ENCODE assay signal across 1 cellular context in the genomic region with DNA sequence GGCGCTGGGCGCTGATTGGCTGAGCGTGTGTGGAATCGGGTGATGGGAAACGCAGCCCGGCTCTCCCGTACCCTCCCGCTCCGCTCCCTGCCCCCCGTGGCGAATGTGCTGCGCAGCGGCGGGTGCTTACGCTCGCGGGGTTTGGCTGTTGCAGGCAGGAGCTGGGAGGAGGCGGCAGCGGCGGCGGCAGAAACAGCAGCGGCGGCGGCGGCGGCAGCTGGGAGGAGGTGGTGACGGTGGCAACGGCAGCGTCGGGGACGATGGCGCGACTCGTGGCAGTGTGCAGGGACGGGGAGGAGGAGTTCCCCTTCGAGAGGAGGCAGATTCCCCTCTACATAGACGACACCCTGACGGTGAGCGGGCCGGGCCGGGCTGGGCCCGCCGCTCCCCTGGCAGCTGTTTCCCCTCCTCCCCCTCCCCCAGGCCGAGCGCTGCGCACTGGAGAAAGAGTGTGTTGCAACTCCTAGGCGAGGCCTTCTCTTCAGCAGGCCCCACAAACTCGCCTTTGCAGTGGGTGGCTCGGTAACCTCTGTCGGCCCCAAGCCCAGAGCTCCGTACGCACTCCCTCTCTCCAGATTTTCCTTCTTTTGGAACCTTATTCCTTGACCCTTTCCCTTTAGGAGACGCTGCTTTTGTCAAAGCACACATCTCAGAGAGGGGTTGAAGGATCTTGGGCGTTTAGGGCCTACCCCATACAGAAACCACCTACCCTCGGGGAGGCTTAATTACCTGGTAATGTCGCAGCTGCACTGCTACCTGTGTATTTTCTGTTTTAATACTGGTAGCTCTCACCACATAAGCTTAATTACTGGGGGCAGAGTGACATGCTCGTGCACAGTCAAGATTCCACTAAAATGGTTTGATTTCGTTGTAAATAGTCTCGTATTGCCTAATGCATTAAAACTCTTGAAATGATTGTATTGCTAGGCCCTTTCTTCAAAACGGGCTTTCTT.
A peak's percentile ranks its signal among the peaks of the same experiment; 100 is the strongest.
TF ChIP-seq lines count a peak whose summit lies in the region.

No MANE protein-coding gene starts in this region.

TF ChIP-seq in GM12878, 131 proteins besides CTCF, POLR2A, EP300 and RAD21 (continued from another document and continues in another):
- TF ChIP-seq, protein P1, sequence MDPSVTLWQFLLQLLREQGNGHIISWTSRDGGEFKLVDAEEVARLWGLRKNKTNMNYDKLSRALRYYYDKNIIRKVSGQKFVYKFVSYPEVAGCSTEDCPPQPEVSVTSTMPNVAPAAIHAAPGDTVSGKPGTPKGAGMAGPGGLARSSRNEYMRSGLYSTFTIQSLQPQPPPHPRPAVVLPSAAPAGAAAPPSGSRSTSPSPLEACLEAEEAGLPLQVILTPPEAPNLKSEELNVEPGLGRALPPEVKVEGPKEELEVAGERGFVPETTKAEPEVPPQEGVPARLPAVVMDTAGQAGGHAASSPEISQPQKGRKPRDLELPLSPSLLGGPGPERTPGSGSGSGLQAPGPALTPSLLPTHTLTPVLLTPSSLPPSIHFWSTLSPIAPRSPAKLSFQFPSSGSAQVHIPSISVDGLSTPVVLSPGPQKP (IDR thresholded peaks at IDR 0.05; ENCODE audit: low read depth, low read length), result no peak
- TF ChIP-seq CHD1 (IDR thresholded peaks at IDR 0.05; ENCODE audit: low read depth, low read length) (0 out of 2 replicates have a peak, but pooled peaks have one; percentile 52), EZH2 (IDR thresholded peaks at IDR 0.05; ENCODE audit: borderline replicate concordance, control insufficient read depth, low read depth, low read length) (no peak), RUNX3 (IDR thresholded peaks at IDR 0.05; ENCODE audit: low read length) (peak; percentile 66), KLF5 (IDR thresholded peaks at IDR 0.05; ENCODE audit: partially characterized antibody) (no peak), TCF7 (IDR thresholded peaks at IDR 0.05; ENCODE audit: borderline replicate concordance) (no peak), YY1 (IDR thresholded peaks at IDR 0.05; ENCODE audit: low read depth, low read length) (peak; percentile 86), ATF7 (IDR thresholded peaks at IDR 0.05; ENCODE audit: low read depth) (no peak), KAT2A (conservative IDR thresholded peaks at IDR 0.05; ENCODE audit: control insufficient read depth, low read depth, low read length) (no peak), JUND (IDR thresholded peaks at IDR 0.05; ENCODE audit: low read depth, low read length) (no peak), LARP7 (IDR thresholded peaks at IDR 0.05) (peak; percentile 91), NFXL1 (IDR thresholded peaks at IDR 0.05; ENCODE audit: borderline replicate concordance) (no peak), POLR2AphosphoS2 (IDR thresholded peaks at IDR 0.05; ENCODE audit: low read depth, low read length) (no peak; the same call in 1 of the 2 replicates), MYB (IDR thresholded peaks at IDR 0.05; ENCODE audit: borderline replicate concordance, low read depth, low read length) (0 out of 2 replicates have a peak, but pooled peaks have one; percentile 25), SREBF1 (IDR thresholded peaks at IDR 0.05; ENCODE audit: low read length) (0 out of 2 replicates have a peak, but pooled peaks have one; percentile 29), BHLHE40 (IDR thresholded peaks at IDR 0.05; ENCODE audit: borderline replicate concordance in 1 of 2, low read depth in 2 of 2, low read length in 1 of 2) (peak; percentile 53 to 85; a peak in 3 of 4 replicates), RCOR1 (conservative IDR thresholded peaks at IDR 0.05; ENCODE audit: low read depth, low read length) (0 out of 2 replicates have a peak, but pooled peaks have one; percentile 44), SUZ12 (IDR thresholded peaks at IDR 0.05; ENCODE audit: unreplicated experiment) (no peak), ETV6 (conservative IDR thresholded peaks at IDR 0.05 in 1 of 2, IDR thresholded peaks at IDR 0.05 in 1 of 2; ENCODE audit: borderline replicate concordance in 1 of 2, low read depth in 1 of 2) (no peak; a peak in 1 of 4 replicates), ZNF384 (IDR thresholded peaks at IDR 0.05; ENCODE audit: borderline replicate concordance, low read depth, low read length) (no peak), MEF2B (IDR thresholded peaks at IDR 0.05; ENCODE audit: partially characterized antibody, poor library complexity, severe bottlenecking) (no peak), ZSCAN29 (IDR thresholded peaks at IDR 0.05) (no peak), SMAD1 (IDR thresholded peaks at IDR 0.05; ENCODE audit: low read depth, partially characterized antibody) (no peak), TAF1 (IDR thresholded peaks at IDR 0.05; ENCODE audit: borderline replicate concordance, low read depth, low read length) (peak; percentile 90), SUPT20H (IDR thresholded peaks at IDR 0.05; ENCODE audit: borderline replicate concordance, control insufficient read depth, low read depth, low read length) (no peak), SIN3A (IDR thresholded peaks at IDR 0.05; ENCODE audit: low read depth, low read length) (peak; percentile 61; the same call in 1 of the 2 replicates), TARDBP (IDR thresholded peaks at IDR 0.05; ENCODE audit: borderline replicate concordance) (peak; percentile 92), CREB1 (IDR thresholded peaks at IDR 0.05; ENCODE audit: low read depth) (peak; percentile 84)
- TF ChIP-seq, protein P2, sequence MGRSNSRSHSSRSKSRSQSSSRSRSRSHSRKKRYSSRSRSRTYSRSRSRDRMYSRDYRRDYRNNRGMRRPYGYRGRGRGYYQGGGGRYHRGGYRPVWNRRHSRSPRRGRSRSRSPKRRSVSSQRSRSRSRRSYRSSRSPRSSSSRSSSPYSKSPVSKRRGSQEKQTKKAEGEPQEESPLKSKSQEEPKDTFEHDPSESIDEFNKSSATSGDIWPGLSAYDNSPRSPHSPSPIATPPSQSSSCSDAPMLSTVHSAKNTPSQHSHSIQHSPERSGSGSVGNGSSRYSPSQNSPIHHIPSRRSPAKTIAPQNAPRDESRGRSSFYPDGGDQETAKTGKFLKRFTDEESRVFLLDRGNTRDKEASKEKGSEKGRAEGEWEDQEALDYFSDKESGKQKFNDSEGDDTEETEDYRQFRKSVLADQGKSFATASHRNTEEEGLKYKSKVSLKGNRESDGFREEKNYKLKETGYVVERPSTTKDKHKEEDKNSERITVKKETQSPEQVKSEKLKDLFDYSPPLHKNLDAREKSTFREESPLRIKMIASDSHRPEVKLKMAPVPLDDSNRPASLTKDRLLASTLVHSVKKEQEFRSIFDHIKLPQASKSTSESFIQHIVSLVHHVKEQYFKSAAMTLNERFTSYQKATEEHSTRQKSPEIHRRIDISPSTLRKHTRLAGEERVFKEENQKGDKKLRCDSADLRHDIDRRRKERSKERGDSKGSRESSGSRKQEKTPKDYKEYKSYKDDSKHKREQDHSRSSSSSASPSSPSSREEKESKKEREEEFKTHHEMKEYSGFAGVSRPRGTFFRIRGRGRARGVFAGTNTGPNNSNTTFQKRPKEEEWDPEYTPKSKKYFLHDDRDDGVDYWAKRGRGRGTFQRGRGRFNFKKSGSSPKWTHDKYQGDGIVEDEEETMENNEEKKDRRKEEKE (IDR thresholded peaks at IDR 0.05), result no peak
- TF ChIP-seq, protein P3, sequence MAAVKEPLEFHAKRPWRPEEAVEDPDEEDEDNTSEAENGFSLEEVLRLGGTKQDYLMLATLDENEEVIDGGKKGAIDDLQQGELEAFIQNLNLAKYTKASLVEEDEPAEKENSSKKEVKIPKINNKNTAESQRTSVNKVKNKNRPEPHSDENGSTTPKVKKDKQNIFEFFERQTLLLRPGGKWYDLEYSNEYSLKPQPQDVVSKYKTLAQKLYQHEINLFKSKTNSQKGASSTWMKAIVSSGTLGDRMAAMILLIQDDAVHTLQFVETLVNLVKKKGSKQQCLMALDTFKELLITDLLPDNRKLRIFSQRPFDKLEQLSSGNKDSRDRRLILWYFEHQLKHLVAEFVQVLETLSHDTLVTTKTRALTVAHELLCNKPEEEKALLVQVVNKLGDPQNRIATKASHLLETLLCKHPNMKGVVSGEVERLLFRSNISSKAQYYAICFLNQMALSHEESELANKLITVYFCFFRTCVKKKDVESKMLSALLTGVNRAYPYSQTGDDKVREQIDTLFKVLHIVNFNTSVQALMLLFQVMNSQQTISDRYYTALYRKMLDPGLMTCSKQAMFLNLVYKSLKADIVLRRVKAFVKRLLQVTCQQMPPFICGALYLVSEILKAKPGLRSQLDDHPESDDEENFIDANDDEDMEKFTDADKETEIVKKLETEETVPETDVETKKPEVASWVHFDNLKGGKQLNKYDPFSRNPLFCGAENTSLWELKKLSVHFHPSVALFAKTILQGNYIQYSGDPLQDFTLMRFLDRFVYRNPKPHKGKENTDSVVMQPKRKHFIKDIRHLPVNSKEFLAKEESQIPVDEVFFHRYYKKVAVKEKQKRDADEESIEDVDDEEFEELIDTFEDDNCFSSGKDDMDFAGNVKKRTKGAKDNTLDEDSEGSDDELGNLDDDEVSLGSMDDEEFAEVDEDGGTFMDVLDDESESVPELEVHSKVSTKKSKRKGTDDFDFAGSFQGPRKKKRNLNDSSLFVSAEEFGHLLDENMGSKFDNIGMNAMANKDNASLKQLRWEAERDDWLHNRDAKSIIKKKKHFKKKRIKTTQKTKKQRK (IDR thresholded peaks at IDR 0.05; ENCODE audit: low read depth, low read length), result no peak
- TF ChIP-seq, protein P4, sequence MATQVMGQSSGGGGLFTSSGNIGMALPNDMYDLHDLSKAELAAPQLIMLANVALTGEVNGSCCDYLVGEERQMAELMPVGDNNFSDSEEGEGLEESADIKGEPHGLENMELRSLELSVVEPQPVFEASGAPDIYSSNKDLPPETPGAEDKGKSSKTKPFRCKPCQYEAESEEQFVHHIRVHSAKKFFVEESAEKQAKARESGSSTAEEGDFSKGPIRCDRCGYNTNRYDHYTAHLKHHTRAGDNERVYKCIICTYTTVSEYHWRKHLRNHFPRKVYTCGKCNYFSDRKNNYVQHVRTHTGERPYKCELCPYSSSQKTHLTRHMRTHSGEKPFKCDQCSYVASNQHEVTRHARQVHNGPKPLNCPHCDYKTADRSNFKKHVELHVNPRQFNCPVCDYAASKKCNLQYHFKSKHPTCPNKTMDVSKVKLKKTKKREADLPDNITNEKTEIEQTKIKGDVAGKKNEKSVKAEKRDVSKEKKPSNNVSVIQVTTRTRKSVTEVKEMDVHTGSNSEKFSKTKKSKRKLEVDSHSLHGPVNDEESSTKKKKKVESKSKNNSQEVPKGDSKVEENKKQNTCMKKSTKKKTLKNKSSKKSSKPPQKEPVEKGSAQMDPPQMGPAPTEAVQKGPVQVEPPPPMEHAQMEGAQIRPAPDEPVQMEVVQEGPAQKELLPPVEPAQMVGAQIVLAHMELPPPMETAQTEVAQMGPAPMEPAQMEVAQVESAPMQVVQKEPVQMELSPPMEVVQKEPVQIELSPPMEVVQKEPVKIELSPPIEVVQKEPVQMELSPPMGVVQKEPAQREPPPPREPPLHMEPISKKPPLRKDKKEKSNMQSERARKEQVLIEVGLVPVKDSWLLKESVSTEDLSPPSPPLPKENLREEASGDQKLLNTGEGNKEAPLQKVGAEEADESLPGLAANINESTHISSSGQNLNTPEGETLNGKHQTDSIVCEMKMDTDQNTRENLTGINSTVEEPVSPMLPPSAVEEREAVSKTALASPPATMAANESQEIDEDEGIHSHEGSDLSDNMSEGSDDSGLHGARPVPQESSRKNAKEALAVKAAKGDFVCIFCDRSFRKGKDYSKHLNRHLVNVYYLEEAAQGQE (IDR thresholded peaks at IDR 0.05; ENCODE audit: low read depth, low read length), result 0 out of 2 replicates have a peak, but pooled peaks have one; percentile 26
- TF ChIP-seq, protein P5, sequence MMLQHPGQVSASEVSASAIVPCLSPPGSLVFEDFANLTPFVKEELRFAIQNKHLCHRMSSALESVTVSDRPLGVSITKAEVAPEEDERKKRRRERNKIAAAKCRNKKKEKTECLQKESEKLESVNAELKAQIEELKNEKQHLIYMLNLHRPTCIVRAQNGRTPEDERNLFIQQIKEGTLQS (IDR thresholded peaks at IDR 0.05; ENCODE audit: borderline replicate concordance, extremely low read depth, low read depth, low read length), result no peak
- TF ChIP-seq, protein P6, sequence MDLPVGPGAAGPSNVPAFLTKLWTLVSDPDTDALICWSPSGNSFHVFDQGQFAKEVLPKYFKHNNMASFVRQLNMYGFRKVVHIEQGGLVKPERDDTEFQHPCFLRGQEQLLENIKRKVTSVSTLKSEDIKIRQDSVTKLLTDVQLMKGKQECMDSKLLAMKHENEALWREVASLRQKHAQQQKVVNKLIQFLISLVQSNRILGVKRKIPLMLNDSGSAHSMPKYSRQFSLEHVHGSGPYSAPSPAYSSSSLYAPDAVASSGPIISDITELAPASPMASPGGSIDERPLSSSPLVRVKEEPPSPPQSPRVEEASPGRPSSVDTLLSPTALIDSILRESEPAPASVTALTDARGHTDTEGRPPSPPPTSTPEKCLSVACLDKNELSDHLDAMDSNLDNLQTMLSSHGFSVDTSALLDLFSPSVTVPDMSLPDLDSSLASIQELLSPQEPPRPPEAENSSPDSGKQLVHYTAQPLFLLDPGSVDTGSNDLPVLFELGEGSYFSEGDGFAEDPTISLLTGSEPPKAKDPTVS (IDR thresholded peaks at IDR 0.05; ENCODE audit: low read depth, low read length), result peak; percentile 67
- TF ChIP-seq, protein P7, sequence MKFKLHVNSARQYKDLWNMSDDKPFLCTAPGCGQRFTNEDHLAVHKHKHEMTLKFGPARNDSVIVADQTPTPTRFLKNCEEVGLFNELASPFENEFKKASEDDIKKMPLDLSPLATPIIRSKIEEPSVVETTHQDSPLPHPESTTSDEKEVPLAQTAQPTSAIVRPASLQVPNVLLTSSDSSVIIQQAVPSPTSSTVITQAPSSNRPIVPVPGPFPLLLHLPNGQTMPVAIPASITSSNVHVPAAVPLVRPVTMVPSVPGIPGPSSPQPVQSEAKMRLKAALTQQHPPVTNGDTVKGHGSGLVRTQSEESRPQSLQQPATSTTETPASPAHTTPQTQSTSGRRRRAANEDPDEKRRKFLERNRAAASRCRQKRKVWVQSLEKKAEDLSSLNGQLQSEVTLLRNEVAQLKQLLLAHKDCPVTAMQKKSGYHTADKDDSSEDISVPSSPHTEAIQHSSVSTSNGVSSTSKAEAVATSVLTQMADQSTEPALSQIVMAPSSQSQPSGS (IDR thresholded peaks at IDR 0.05; ENCODE audit: low read length), result no peak
- TF ChIP-seq, protein P8, sequence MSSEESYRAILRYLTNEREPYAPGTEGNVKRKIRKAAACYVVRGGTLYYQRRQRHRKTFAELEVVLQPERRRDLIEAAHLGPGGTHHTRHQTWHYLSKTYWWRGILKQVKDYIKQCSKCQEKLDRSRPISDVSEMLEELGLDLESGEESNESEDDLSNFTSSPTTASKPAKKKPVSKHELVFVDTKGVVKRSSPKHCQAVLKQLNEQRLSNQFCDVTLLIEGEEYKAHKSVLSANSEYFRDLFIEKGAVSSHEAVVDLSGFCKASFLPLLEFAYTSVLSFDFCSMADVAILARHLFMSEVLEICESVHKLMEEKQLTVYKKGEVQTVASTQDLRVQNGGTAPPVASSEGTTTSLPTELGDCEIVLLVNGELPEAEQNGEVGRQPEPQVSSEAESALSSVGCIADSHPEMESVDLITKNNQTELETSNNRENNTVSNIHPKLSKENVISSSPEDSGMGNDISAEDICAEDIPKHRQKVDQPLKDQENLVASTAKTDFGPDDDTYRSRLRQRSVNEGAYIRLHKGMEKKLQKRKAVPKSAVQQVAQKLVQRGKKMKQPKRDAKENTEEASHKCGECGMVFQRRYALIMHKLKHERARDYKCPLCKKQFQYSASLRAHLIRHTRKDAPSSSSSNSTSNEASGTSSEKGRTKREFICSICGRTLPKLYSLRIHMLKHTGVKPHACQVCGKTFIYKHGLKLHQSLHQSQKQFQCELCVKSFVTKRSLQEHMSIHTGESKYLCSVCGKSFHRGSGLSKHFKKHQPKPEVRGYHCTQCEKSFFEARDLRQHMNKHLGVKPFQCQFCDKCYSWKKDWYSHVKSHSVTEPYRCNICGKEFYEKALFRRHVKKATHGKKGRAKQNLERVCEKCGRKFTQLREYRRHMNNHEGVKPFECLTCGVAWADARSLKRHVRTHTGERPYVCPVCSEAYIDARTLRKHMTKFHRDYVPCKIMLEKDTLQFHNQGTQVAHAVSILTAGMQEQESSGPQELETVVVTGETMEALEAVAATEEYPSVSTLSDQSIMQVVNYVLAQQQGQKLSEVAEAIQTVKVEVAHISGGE (CRISPR knock-in tag; IDR thresholded peaks at IDR 0.05), result no peak
